In the genomic region with DNA sequence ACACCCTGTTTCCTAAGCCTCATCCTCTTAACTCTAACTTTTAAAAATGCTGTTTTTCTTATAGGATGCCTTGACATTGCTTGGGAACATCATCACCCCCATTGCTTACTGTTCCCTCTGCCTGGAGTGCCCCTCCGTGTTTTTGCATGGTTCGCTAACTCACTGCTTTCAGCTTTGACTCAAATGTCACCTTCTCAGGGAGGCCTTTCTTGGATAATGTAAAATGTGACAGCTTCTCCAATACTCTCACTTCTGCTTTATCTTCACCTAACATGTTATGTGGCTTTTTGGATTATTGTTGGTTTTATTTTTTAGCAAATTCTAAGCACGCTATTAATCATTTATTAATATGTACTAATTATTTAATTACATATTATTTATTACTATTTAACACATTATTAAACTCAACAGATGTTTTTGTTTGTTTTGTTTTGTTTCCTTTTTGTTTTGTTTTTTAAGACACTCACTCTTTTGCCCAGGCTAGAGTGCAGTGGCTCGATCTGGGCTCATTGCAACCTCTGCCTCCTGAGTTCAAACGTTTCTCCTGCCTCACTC, we compare ENCODE assay signal across 27 cellular contexts.
DNase-seq lines count a peak whose midpoint lies in the region; ATAC-seq and FAIRE-seq lines count a peak whose summit lies in the region.
"Had no signal": no experiment of that assay in that cellular context is flagged by ENCODE, and none has a peak within 500 bp of the region (broad histone marks: within the 10 kb centered on the region; RNA-seq: fewer than 3 reads in every experiment).

No MANE protein-coding gene starts in this region.

- no peaks in the 10 kb centered on the region for H3K9me3 ChIP-seq in HUES48 (ENCODE audit: control insufficient read depth, insufficient read depth, low read length)

- FAIRE-seq in GM18507 (lab: Jason Lieb, UNC), result peak; percentile 80
- FAIRE-seq: frontal cortex had no signal

- peaks cover 44% of the 10 kb centered on the region for H3K4me1 Mint-ChIP-seq in stimulated activated memory B cell treated with anti-CD40 and anti-IgM and Interleukin-4, amounts not matched to agents 10 μg/mL and 1 μg/mL and 100 μg/mL, for 72 hours
- no peaks in the 10 kb centered on the region for H3K4me1 Mint-ChIP-seq in T-helper 2 cell treated with Interferon-gamma antibody and Interleukin-4, amounts not matched to agents 5 μg/mL and 100 μg/mL, for 36 hours (ENCODE audit: low read depth)
- H3K4me1 Mint-ChIP-seq: activated CD4-positive, alpha-beta T cell treated with anti-CD3 and anti-CD28 coated beads for 36 hours had no signal

- H3K27ac Mint-ChIP-seq in stimulated activated memory B cell treated with anti-CD40 and anti-IgM and Interleukin-4, amounts not matched to agents 10 μg/mL and 1 μg/mL and 100 μg/mL, for 72 hours, result peak overlapping the region; percentile 61
- H3K27ac Mint-ChIP-seq in T-helper 2 cell treated with Interferon-gamma antibody and Interleukin-4, amounts not matched to agents 5 μg/mL and 100 μg/mL, for 36 hours, result no peak overlapping the region
- H3K27ac Mint-ChIP-seq: activated CD4-positive, alpha-beta T cell treated with anti-CD3 and anti-CD28 coated beads for 36 hours; dendritic cell treated with granulocyte-macrophage colony-stimulating factor and Interleukin-4, amounts not matched to agents 40 ng/mL and 50 ng/mL, for 4 days had no signal

- no peak overlapping the region for H3K9ac ChIP-seq in HUES48 (ENCODE audit: low read depth, low read length)

- H3K27me3 ChIP-seq in HUES48 (ENCODE audit: control insufficient read depth, insufficient read depth, low read length), result peaks cover 26% of the 10 kb centered on the region

- H3K36me3 ChIP-seq in HUES48 (ENCODE audit: control insufficient read depth, insufficient read depth, low read length), result no peaks in the 10 kb centered on the region

- peak; percentile 43 for ATAC-seq in GM21825 (IDR thresholded peaks at IDR 0.05; ENCODE audit: unreplicated experiment)
- peak; percentile 69 for ATAC-seq in stimulated activated memory B cell treated with anti-CD40 and anti-IgM and Interleukin-4, amounts not matched to agents 10 μg/mL and 1 μg/mL and 100 μg/mL, for 72 hours
- ATAC-seq in GM18517 (IDR thresholded peaks at IDR 0.05; ENCODE audit: unreplicated experiment), result no peak
- ATAC-seq: activated CD4-positive, alpha-beta T cell treated with anti-CD3 and anti-CD28 coated beads for 36 hours; Panc1; right cardiac atrium had no signal

- H3K4me3 Mint-ChIP-seq in stimulated activated memory B cell treated with anti-CD40 and anti-IgM and Interleukin-4, amounts not matched to agents 10 μg/mL and 1 μg/mL and 100 μg/mL, for 72 hours, result no peak overlapping the region
- H3K4me3 Mint-ChIP-seq in T-helper 2 cell treated with Interferon-gamma antibody and Interleukin-4, amounts not matched to agents 5 μg/mL and 100 μg/mL, for 36 hours, result no peak overlapping the region
- H3K4me3 Mint-ChIP-seq: activated CD4-positive, alpha-beta T cell treated with anti-CD3 and anti-CD28 coated beads for 36 hours; dendritic cell treated with granulocyte-macrophage colony-stimulating factor and Interleukin-4, amounts not matched to agents 40 ng/mL and 50 ng/mL, for 4 days had no signal

- no peaks in the 10 kb centered on the region for H3K9me3 Mint-ChIP-seq in stimulated activated memory B cell treated with anti-CD40 and anti-IgM and Interleukin-4, amounts not matched to agents 10 μg/mL and 1 μg/mL and 100 μg/mL, for 72 hours
- no peaks in the 10 kb centered on the region for H3K9me3 Mint-ChIP-seq in T-helper 2 cell treated with Interferon-gamma antibody and Interleukin-4, amounts not matched to agents 5 μg/mL and 100 μg/mL, for 36 hours
- H3K9me3 Mint-ChIP-seq: dendritic cell treated with granulocyte-macrophage colony-stimulating factor and Interleukin-4, amounts not matched to agents 40 ng/mL and 50 ng/mL, for 4 days had no signal

- peaks cover 21% of the 10 kb centered on the region for H3K27me3 Mint-ChIP-seq in stimulated activated memory B cell treated with anti-CD40 and anti-IgM and Interleukin-4, amounts not matched to agents 10 μg/mL and 1 μg/mL and 100 μg/mL, for 72 hours
- H3K27me3 Mint-ChIP-seq in T-helper 2 cell treated with Interferon-gamma antibody and Interleukin-4, amounts not matched to agents 5 μg/mL and 100 μg/mL, for 36 hours (ENCODE audit: low read depth), result peaks cover 60% of the 10 kb centered on the region

- H3K4me3 ChIP-seq in HUES48 (ENCODE audit: low read depth, low read length), result no peak overlapping the region

- DNase-seq in GM18507 (ENCODE audit: extremely low spot score, insufficient read length, low read depth), result no peak
- DNase-seq in effector CD8-positive, alpha-beta T cell (lab: John Stamatoyannopoulos, UW), result no peak
- DNase-seq in T-helper 2 cell treated with Interferon-gamma antibody and Interleukin-4, amounts not matched to agents 5 μg/mL and 100 μg/mL, for 36 hours (ENCODE audit: low spot score), result no peak
- DNase-seq: activated CD4-positive, alpha-beta T cell treated with anti-CD3 and anti-CD28 coated beads for 36 hours; activated gamma-delta T cell; activated T-cell treated with anti-CD3 and anti-CD28 coated beads for 4 hours; Calu3; central memory CD4-positive, alpha-beta T cell; DMS79 treated with DMSO at 0.1 percent for 48 hours; GOT3; Kasumi-1; kidney glomerular epithelial cell; NCI-H1694 treated with DMSO at 0.1 percent for 48 hours; NCI-H2171 treated with DMSO at 0.1 percent for 48 hours; NCI-H524; posterior cingulate gyrus; right cardiac atrium; SHP77; stimulated activated CD4-positive, alpha-beta T cell treated with anti-CD3 and anti-CD28 coated beads, Interleukin-2, amount 100 ng/mL, for 48 hours had no signal

- H3K36me3 Mint-ChIP-seq in stimulated activated memory B cell treated with anti-CD40 and anti-IgM and Interleukin-4, amounts not matched to agents 10 μg/mL and 1 μg/mL and 100 μg/mL, for 72 hours, result no peaks in the 10 kb centered on the region
- H3K36me3 Mint-ChIP-seq in T-helper 2 cell treated with Interferon-gamma antibody and Interleukin-4, amounts not matched to agents 5 μg/mL and 100 μg/mL, for 36 hours (ENCODE audit: low read depth), result no peaks in the 10 kb centered on the region

- H3K27ac ChIP-seq in HUES48 (ENCODE audit: low read depth, low read length), result peak overlapping the region; percentile 14
- H3K27ac ChIP-seq: C4-2B had no signal

- H3K4me1 ChIP-seq in HUES48 (ENCODE audit: control insufficient read depth, insufficient read depth, low read length), result peaks cover 22% of the 10 kb centered on the region
